1 cellular context compared by ENCODE assay signal in genomic region chr12:110745632-110746284, GRCh38.
TF ChIP-seq lines count a peak whose summit lies in the region.

No MANE protein-coding gene starts in this region.

TF ChIP-seq in IMR-90, 13 proteins besides CTCF, POLR2A, EP300 and RAD21:
- TF ChIP-seq MXI1 (IDR thresholded peaks at IDR 0.05; ENCODE audit: borderline replicate concordance, low read depth, low read length): no peak
